Comparison of ENCODE assay signal across 19 cellular contexts in the genomic region with DNA sequence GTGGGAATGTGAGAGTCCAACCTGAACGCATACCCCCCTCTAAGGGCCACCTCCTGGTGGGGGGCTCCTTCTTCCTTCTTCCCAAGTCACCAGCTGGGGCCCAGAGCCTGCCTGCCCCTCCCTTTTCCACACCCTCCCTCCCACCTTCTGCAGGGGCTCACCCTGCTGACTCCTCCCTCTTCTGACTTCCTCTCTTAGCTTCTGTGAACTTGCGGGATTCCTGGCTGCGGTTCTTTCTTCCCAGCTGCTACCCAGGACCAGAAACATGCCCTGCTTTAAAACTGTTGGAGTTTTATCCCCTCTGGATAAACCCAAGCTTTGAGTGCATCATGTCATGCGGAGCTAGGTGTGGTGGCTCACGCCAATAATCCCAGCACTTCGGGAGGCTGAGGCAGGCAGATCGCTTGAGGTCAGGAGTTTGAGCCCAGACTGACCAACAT. TPM values are rescaled to one million over a fixed set of nuclear protein-coding genes. Genes with fewer than 3 reads are reported as not detected.
DNase-seq lines count a peak whose midpoint lies in the region; ATAC-seq, FAIRE-seq and TF ChIP-seq lines count a peak whose summit lies in the region.
"Had no signal": no experiment of that assay in that cellular context is flagged by ENCODE, and none has a peak within 500 bp of the region (broad histone marks: within the 10 kb centered on the region; RNA-seq: fewer than 3 reads in every experiment).

No MANE protein-coding gene starts in this region.

- intact Hi-C loops in mucosa of descending colon (cut with DNase I, micrococcal nuclease), result no loop called here

- peaks cover 12% of the 10 kb centered on the region for H3K4me1 Mint-ChIP-seq in T-helper 2 cell treated with Interferon-gamma antibody and Interleukin-4, amounts not matched to agents 5 μg/mL and 100 μg/mL, for 36 hours (ENCODE audit: low read depth)
- peaks cover 15% of the 10 kb centered on the region for H3K4me1 Mint-ChIP-seq in activated T-cell treated with anti-CD3 and anti-CD28 coated beads, Interleukin-2, amount 50 U/mL, for 24 hours (ENCODE audit: low read depth)

- H3K27ac Mint-ChIP-seq in T-helper 2 cell treated with Interferon-gamma antibody and Interleukin-4, amounts not matched to agents 5 μg/mL and 100 μg/mL, for 36 hours, result no peak overlapping the region
- H3K27ac Mint-ChIP-seq in activated T-cell treated with anti-CD3 and anti-CD28 coated beads, Interleukin-2, amount 50 U/mL, for 24 hours, result no peak overlapping the region
- H3K27ac Mint-ChIP-seq: activated B cell treated with CpG ODN at 0.5 μM for 24 hours; activated T-cell treated with anti-CD3 and anti-CD28 coated beads, Interleukin-2, amount 50 U/mL, for 72 hours had no signal

- H3K9me3 ChIP-seq in mucosa of descending colon, result no peaks in the 10 kb centered on the region
- H3K9me3 ChIP-seq: breast epithelium, gastrocnemius medialis had no signal

- DNase-seq in T-helper 2 cell treated with Interferon-gamma antibody and Interleukin-4, amounts not matched to agents 5 μg/mL and 100 μg/mL, for 36 hours (ENCODE audit: low spot score), result no peak
- DNase-seq in T-helper 2 cell (no peak), GM12891 (ENCODE audit: insufficient read length, low spot score) (no peak), UCSD-AML1 (lab: John Stamatoyannopoulos, UW; ENCODE audit: unreplicated experiment) (peak; percentile 35), left kidney (ENCODE audit: low read depth, low spot score) (peak; percentile 46), mucosa of descending colon (no peak), NCI-H748 treated with DMSO at 0.1 percent for 48 hours (lab: John Stamatoyannopoulos, UW) (no peak)
- no peak for DNase-seq in activated T-cell treated with anti-CD3 and anti-CD28 coated beads, Interleukin-2, amount 50 U/mL, for 24 hours
- DNase-seq: activated B cell treated with CpG ODN at 0.5 μM for 24 hours; activated T-cell treated with anti-CD3 and anti-CD28 coated beads, Interleukin-2, amount 50 U/mL, for 72 hours; DMS53; gastrocnemius medialis; NCI-H524 treated with DMSO at 0.1 percent for 48 hours; SHP77 treated with DMSO at 0.1 percent for 48 hours had no signal

- H3K36me3 Mint-ChIP-seq in T-helper 2 cell treated with Interferon-gamma antibody and Interleukin-4, amounts not matched to agents 5 μg/mL and 100 μg/mL, for 36 hours (ENCODE audit: low read depth), result no peaks in the 10 kb centered on the region
- no peaks in the 10 kb centered on the region for H3K36me3 Mint-ChIP-seq in activated T-cell treated with anti-CD3 and anti-CD28 coated beads, Interleukin-2, amount 50 U/mL, for 24 hours (ENCODE audit: low read depth)
- H3K36me3 Mint-ChIP-seq: IgD-negative memory B cell had no signal

- peaks cover 9% of the 10 kb centered on the region for H3K27me3 Mint-ChIP-seq in T-helper 2 cell treated with Interferon-gamma antibody and Interleukin-4, amounts not matched to agents 5 μg/mL and 100 μg/mL, for 36 hours (ENCODE audit: low read depth)
- peaks cover 5% of the 10 kb centered on the region for H3K27me3 Mint-ChIP-seq in activated T-cell treated with anti-CD3 and anti-CD28 coated beads, Interleukin-2, amount 50 U/mL, for 24 hours

- no peak for ATAC-seq in mucosa of descending colon
- ATAC-seq: activated T-cell treated with anti-CD3 and anti-CD28 coated beads, Interleukin-2, amount 50 U/mL, for 72 hours; gastrocnemius medialis had no signal

- peak overlapping the region; percentile 22 for H3K4me3 Mint-ChIP-seq in T-helper 2 cell treated with Interferon-gamma antibody and Interleukin-4, amounts not matched to agents 5 μg/mL and 100 μg/mL, for 36 hours
- H3K4me3 Mint-ChIP-seq in activated T-cell treated with anti-CD3 and anti-CD28 coated beads, Interleukin-2, amount 50 U/mL, for 24 hours, result no peak overlapping the region
- H3K4me3 Mint-ChIP-seq: activated B cell treated with CpG ODN at 0.5 μM for 24 hours had no signal

- no peaks in the 10 kb centered on the region for H3K36me3 ChIP-seq in mucosa of descending colon (ENCODE audit: low read depth)
- H3K36me3 ChIP-seq: breast epithelium, gastrocnemius medialis had no signal

- no peaks in the 10 kb centered on the region for H3K9me3 Mint-ChIP-seq in T-helper 2 cell treated with Interferon-gamma antibody and Interleukin-4, amounts not matched to agents 5 μg/mL and 100 μg/mL, for 36 hours
- no peaks in the 10 kb centered on the region for H3K9me3 Mint-ChIP-seq in activated T-cell treated with anti-CD3 and anti-CD28 coated beads, Interleukin-2, amount 50 U/mL, for 24 hours
- H3K9me3 Mint-ChIP-seq: activated B cell treated with CpG ODN at 0.5 μM for 24 hours; activated T-cell treated with anti-CD3 and anti-CD28 coated beads, Interleukin-2, amount 50 U/mL, for 72 hours; IgD-negative memory B cell had no signal

- no peak for TF ChIP-seq POLR2A in GM12891 (IDR thresholded peaks at IDR 0.05; ENCODE audit: low read depth, low read length)

- H3K4me3 ChIP-seq in mucosa of descending colon, result no peak overlapping the region
- H3K4me3 ChIP-seq: breast epithelium, gastrocnemius medialis had no signal

- TF ChIP-seq CTCF in mucosa of descending colon (IDR thresholded peaks at IDR 0.05), result no peak

- FAIRE-seq in GM12891 (lab: Jason Lieb, UNC), result no peak
- FAIRE-seq: keratinocyte had no signal

- no peaks in the 10 kb centered on the region for H3K4me1 ChIP-seq in mucosa of descending colon (ENCODE audit: low read depth)
- H3K4me1 ChIP-seq: breast epithelium, gastrocnemius medialis had no signal

TF ChIP-seq in GM12891, 5 proteins besides CTCF, POLR2A, EP300 and RAD21:
- TF ChIP-seq TAF1 (IDR thresholded peaks at IDR 0.05; ENCODE audit: low read depth, low read length) (no peak), SPI1 (IDR thresholded peaks at IDR 0.05; ENCODE audit: low read depth, low read length) (peak; percentile 33; the same call in 1 of the 2 replicates)

RNA-seq across cellular contexts. Expression of a gene that starts 10.2 kb away (rescaled TPM):
- polyA plus RNA-seq in GM12891 (2012; ENCODE audit: low read depth, missing spikeins), result not detected
- under 1 TPM in 1 of 3 donors, not detected in 2; 0.31 TPM for total RNA-seq in mucosa of descending colon
- total RNA-seq: activated B cell treated with CpG ODN at 0.5 μM for 24 hours; activated T-cell treated with anti-CD3 and anti-CD28 coated beads, Interleukin-2, amount 50 U/mL, for 72 hours; breast epithelium; gastrocnemius medialis; mucosa of gallbladder; ureter had no signal
- polyA plus RNA-seq: IgD-negative memory B cell, keratinocyte had no signal

RNA-seq across cellular contexts. Expression of a gene that starts 23.5 kb away (rescaled TPM):
- polyA plus RNA-seq in GM12891 (2012; ENCODE audit: low read depth, missing spikeins), result 0.05 TPM
- total RNA-seq in mucosa of descending colon, result 1 to 10 TPM; 1.4 to 4.0 (median 2.4) TPM
- total RNA-seq: activated B cell treated with CpG ODN at 0.5 μM for 24 hours; activated T-cell treated with anti-CD3 and anti-CD28 coated beads, Interleukin-2, amount 50 U/mL, for 72 hours; gastrocnemius medialis had no signal
- polyA plus RNA-seq: IgD-negative memory B cell had no signal

RNA-seq across cellular contexts. Expression of a gene that starts 40.9 kb away (rescaled TPM):
- 0.15 TPM for polyA plus RNA-seq in GM12891 (2012; ENCODE audit: low read depth, missing spikeins)
- total RNA-seq in mucosa of descending colon, result 1 to 10 TPM; 1.4 to 1.6 (median 1.4) TPM
- polyA plus RNA-seq: IgD-negative memory B cell had no signal

RNA-seq across cellular contexts. Expression of a gene that starts 54.0 kb away (rescaled TPM):
- 18.9 TPM for polyA plus RNA-seq in GM12891 (2012; ENCODE audit: low read depth, missing spikeins)
- total RNA-seq in mucosa of descending colon, result 10 to 100 TPM; 16.8 to 27.8 (median 19.8) TPM

Comparison
In these comparisons a context has a peak if more than half of its experiments do, and no peak if none do; other contexts are left out.
1. DNase-seq: peak in UCSD-AML1 (single experiment) and left kidney (single experiment); none in T-helper 2 cell treated with Interferon-gamma antibody and Interleukin-4, amounts not matched to agents 5 μg/mL and 100 μg/mL, for 36 hours (single experiment), T-helper 2 cell (0 of 5), GM12891 (single experiment), mucosa of descending colon (0 of 3), activated T-cell treated with anti-CD3 and anti-CD28 coated beads, Interleukin-2, amount 50 U/mL, for 24 hours (single experiment) and NCI-H748 treated with DMSO at 0.1 percent for 48 hours (single experiment).